Comparison of ENCODE assay signal across 8 cellular contexts in the genomic region with DNA sequence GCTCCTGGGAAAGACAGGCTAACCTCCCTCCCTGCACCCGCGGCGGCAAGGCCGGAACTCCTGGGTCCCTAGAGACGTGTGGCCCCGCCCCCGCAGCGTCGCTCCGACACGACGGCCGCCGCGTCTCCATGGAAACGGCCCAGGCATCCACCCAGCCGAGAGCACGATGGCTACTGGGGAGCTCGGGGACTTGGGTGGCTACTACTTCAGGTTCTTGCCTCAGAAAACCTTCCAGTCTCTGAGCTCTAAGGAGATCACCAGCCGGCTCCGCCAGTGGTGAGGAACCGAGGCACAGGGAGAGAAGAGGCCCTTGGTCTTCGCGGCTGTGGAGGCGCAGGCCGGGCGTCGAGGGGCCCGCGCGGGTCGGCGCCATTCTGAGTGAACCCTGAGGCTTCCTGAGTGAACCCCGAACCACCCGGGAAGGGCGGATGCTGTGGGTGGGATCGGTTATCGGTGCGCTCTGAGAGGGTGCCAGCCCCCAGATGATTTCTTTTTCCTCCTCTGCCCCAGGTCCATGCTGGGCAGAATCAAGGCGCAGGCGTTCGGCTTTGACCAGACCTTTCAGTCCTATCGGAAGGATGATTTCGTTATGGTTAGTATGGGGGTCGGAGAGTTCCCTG. TPM values are rescaled to one million over a fixed set of nuclear protein-coding genes. Genes with fewer than 3 reads are reported as not detected.
DNase-seq lines count a peak whose midpoint lies in the region; ATAC-seq and TF ChIP-seq lines count a peak whose summit lies in the region.

A gene (plus strand): TSS at position 133 of the 620 bp plus-strand sequence. CDS start 34 bp downstream, at position 167.

- no peak for TF ChIP-seq CTCF in parathyroid adenoma (IDR thresholded peaks at IDR 0.05)
- no peak for TF ChIP-seq CTCF in vagina (IDR thresholded peaks at IDR 0.05)

- intact Hi-C loops in left ventricle myocardium superior (cut with micrococcal nuclease) = no loop called here
- intact Hi-C loops in vagina (cut with DNase I) = no loop called here

- peak within 1 kb of the TSS; percentile 71 for H3K4me2 ChIP-seq in parathyroid adenoma (ENCODE audit: low read length)

- H3K9me3 ChIP-seq in SJSA1 (replicated peaks) = no peaks in the 10 kb centered on the region
- H3K9me3 ChIP-seq in parathyroid adenoma (ENCODE audit: control insufficient read depth, low read length) = no peaks in the 10 kb centered on the region
- H3K9me3 ChIP-seq in vagina = no peaks in the 10 kb centered on the region

- ATAC-seq in HG03565 (IDR thresholded peaks at IDR 0.05; ENCODE audit: unreplicated experiment) (peak; percentile 52), left ventricle myocardium superior (peak; percentile 99), HG03196 (IDR thresholded peaks at IDR 0.05; ENCODE audit: unreplicated experiment) (no peak)

- no peak within 1 kb of the TSS for H3K9ac ChIP-seq in parathyroid adenoma

- H3K36me3 ChIP-seq in SJSA1 = no peaks in the 10 kb centered on the region
- H3K36me3 ChIP-seq in parathyroid adenoma (ENCODE audit: control insufficient read depth, insufficient read depth, low read length) = no peaks in the 10 kb centered on the region
- no peaks in the 10 kb centered on the region for H3K36me3 ChIP-seq in vagina

- peak within 1 kb of the TSS; percentile 45 for H3K4me3 ChIP-seq in SJSA1
- peak within 1 kb of the TSS; percentile 40 for H3K4me3 ChIP-seq in parathyroid adenoma (ENCODE audit: low read depth, low read length)
- peak within 1 kb of the TSS; percentile 52 to 71 for H3K4me3 ChIP-seq in vagina

- H3K79me2 ChIP-seq in parathyroid adenoma = no peaks in the 10 kb centered on the region

- peaks cover 4% of the 10 kb centered on the region; the same call in 1 of the 2 replicates for H3K4me1 ChIP-seq in SJSA1 (replicated peaks)
- H3K4me1 ChIP-seq in parathyroid adenoma = no peaks in the 10 kb centered on the region
- peaks cover 5% of the 10 kb centered on the region for H3K4me1 ChIP-seq in vagina

- peak; percentile 95 for DNase-seq in DMS53 (lab: John Stamatoyannopoulos, UW)
- peak; percentile 59 to 82 for DNase-seq in SJSA1 (ENCODE audit: low read depth in 1 of 2, low spot score in 2 of 2)
- peak; percentile 47 for DNase-seq in amniotic stem cell (lab: John Stamatoyannopoulos, UW)
- DNase-seq in left ventricle myocardium superior = peak; percentile 95
- peak in 1 of 2 donors; percentile 89 for DNase-seq in vagina (ENCODE audit: extremely low spot score in 2 of 2)

- H3K27ac ChIP-seq in SJSA1 (peak within 1 kb of the TSS; percentile 51), parathyroid adenoma (peak within 1 kb of the TSS; percentile 19), vagina (peak within 1 kb of the TSS; percentile 66)

- TF ChIP-seq POLR2A in vagina (IDR thresholded peaks at IDR 0.05) = no peak

- peak within 1 kb of the TSS; percentile 86 for H2AFZ ChIP-seq in parathyroid adenoma

- H3K27me3 ChIP-seq in SJSA1 (replicated peaks) = no peaks in the 10 kb centered on the region
- H3K27me3 ChIP-seq in parathyroid adenoma (ENCODE audit: control insufficient read depth, insufficient read depth, low read length) = no peaks in the 10 kb centered on the region
- no peaks in the 10 kb centered on the region for H3K27me3 ChIP-seq in vagina

RNA-seq across cellular contexts. Expression of the gene that starts here (rescaled TPM):
- 2.1 and 4.2 TPM in 2 replicates for total RNA-seq in SJSA1 (2014; rRNA removed; shearing (Covaris generic))
- 0.20 TPM for total RNA-seq in left ventricle myocardium superior
- total RNA-seq in vagina = 1.7 TPM

Comparison
In these comparisons a context has a peak if more than half of its experiments do, and no peak if none do; other contexts are left out.
1. Peak in DNase-seq and ATAC-seq in left ventricle myocardium superior; RNA of the gene not detected or under 1 TPM.